Comparison of ENCODE assay signal across 9 cellular contexts in the genomic region with DNA sequence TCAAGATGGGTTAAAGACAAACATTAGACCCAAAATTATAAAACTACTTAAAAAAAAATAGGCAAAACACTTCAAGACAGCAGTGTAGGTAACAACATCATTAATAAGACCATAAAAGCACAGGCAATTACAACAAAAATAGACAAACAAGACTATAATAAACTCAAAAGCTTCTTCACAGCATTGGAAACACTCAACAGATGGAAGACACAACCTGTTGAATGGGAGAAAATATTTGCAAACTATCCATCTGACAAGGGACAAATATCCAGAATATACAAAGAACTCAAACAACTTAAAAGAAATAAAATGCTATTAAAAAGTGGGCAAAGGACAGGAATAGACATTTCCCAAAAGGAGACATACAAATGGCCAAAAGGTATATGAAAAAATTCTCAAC.
"Had no signal": no experiment of that assay in that cellular context is flagged by ENCODE, and none has a peak within 500 bp of the region (broad histone marks: within the 10 kb centered on the region; RNA-seq: fewer than 3 reads in every experiment).

No MANE protein-coding gene starts in this region.

- H3K9me3 Mint-ChIP-seq: HFFc6 had no signal

- H3K4me1 Mint-ChIP-seq: GM23338 had no signal

- ATAC-seq: GM23338, HCT116 had no signal

- H3K4me3 ChIP-seq: GM23248, GM23338, HAP-1 had no signal

- H3K36me3 ChIP-seq: HAP-1 had no signal

- H3K4me1 ChIP-seq: HAP-1 had no signal

- H3K27ac Mint-ChIP-seq: GM23338, H9, HFFc6 had no signal

- H3K4me3 Mint-ChIP-seq: GM23338, H9, HFFc6 had no signal

- H3K27ac ChIP-seq: GM23248 had no signal

- DNase-seq: GM23248, GOT3, H7, H9, HCEC 1CT, HFFc6 had no signal

- H3K9me3 ChIP-seq: HAP-1 had no signal
